In the genomic region with DNA sequence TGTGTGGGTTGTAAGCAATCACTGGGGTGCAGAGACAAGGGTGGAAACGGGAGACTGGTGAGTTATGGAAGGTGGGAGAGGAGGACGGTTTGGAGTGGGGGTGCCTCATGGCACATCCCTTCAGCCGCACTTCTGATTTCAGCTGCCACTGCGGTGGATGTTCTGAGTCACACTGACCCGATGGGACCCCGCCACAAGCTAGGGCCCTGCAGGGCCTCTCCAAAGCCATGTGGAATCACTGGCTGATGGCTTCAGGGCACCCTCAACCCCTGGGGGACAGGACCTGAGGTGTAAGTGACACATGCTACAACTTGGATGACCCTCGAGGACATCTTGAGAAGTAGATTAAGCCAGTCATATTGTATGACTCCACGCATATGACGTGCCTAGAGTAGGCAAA, we compare ENCODE assay signal across 22 cellular contexts. TPM values are rescaled to one million over a fixed set of nuclear protein-coding genes. Genes with fewer than 3 reads are reported as not detected.
"Had no signal": no experiment of that assay in that cellular context is flagged by ENCODE, and none has a peak within 500 bp of the region (broad histone marks: within the 10 kb centered on the region; RNA-seq: fewer than 3 reads in every experiment).

No MANE protein-coding gene starts in this region.

- ATAC-seq: gastrocnemius medialis; naive thymus-derived CD4-positive, alpha-beta T cell; stimulated activated naive CD8-positive, alpha-beta T cell treated with anti-CD3 and anti-CD28 coated beads, Interleukin-15, amount 100 ng/mL, for 72 hours; WTC11 had no signal

- H3K4me3 ChIP-seq: adrenal gland, ascending aorta, colonic mucosa, dorsolateral prefrontal cortex, esophagus squamous epithelium, gastrocnemius medialis, left ventricle myocardium inferior, ovary, transverse colon, uterus had no signal

- H3K27ac Mint-ChIP-seq: activated naive CD8-positive, alpha-beta T cell; WTC11 had no signal

- H3K36me3 ChIP-seq: colonic mucosa, ovary, uterus had no signal

- DNase-seq: activated gamma-delta T cell treated with Interleukin-2 at 50 U/mL for 16 hours; adrenal gland; colonic mucosa; dorsolateral prefrontal cortex; esophagus squamous epithelium; gastrocnemius medialis; head of caudate nucleus; hypothalamus; left ventricle myocardium inferior; naive thymus-derived CD4-positive, alpha-beta T cell; ovary; right cardiac atrium; stimulated activated CD4-positive, alpha-beta T cell treated with anti-CD3 and anti-CD28 coated beads, Interleukin-4, amount 100 ng/mL, for 24 hours; stimulated activated naive CD8-positive, alpha-beta T cell treated with anti-CD3 and anti-CD28 coated beads, Interleukin-15, amount 100 ng/mL, for 72 hours; T1000; transverse colon; uterus had no signal

- H3K27ac ChIP-seq: adrenal gland, ascending aorta, colonic mucosa, dorsolateral prefrontal cortex, esophagus squamous epithelium, gastrocnemius medialis, left ventricle myocardium inferior, neutrophil, ovary, transverse colon, uterus had no signal

- H3K27me3 Mint-ChIP-seq: activated naive CD8-positive, alpha-beta T cell; naive thymus-derived CD4-positive, alpha-beta T cell; stimulated activated naive CD8-positive, alpha-beta T cell treated with anti-CD3 and anti-CD28 coated beads, Interleukin-15, amount 100 ng/mL, for 72 hours had no signal

- H3K9me3 ChIP-seq: adrenal gland, ascending aorta, colonic mucosa, esophagus squamous epithelium, gastrocnemius medialis, left ventricle myocardium inferior, neutrophil, ovary, transverse colon, uterus had no signal

- H3K9me3 Mint-ChIP-seq: activated T-helper 1 cell treated with anti-CD3 and anti-CD28 coated beads, Interleukin-12 subunit alpha, Interleukin-12 subunit beta, Interleukin-2, Interleukin-4 antibody, amounts not matched to agents 30 ng/mL and 10 ng/mL and 1 ng/mL, durations not matched to agents 14 hours and 24 hours and 36 hours; naive thymus-derived CD4-positive, alpha-beta T cell; stimulated activated naive CD8-positive, alpha-beta T cell treated with anti-CD3 and anti-CD28 coated beads, Interleukin-15, amount 100 ng/mL, for 72 hours; WTC11 had no signal

- H3K27me3 ChIP-seq: adrenal gland, ascending aorta, colonic mucosa, dorsolateral prefrontal cortex, esophagus squamous epithelium, gastrocnemius medialis, neutrophil, ovary, transverse colon, uterus had no signal

- H3K4me3 Mint-ChIP-seq: activated naive CD8-positive, alpha-beta T cell; activated T-helper 1 cell treated with anti-CD3 and anti-CD28 coated beads, Interleukin-12 subunit alpha, Interleukin-12 subunit beta, Interleukin-2, Interleukin-4 antibody, amounts not matched to agents 30 ng/mL and 10 ng/mL and 1 ng/mL, durations not matched to agents 14 hours and 24 hours and 36 hours; naive thymus-derived CD4-positive, alpha-beta T cell; stimulated activated naive CD8-positive, alpha-beta T cell treated with anti-CD3 and anti-CD28 coated beads, Interleukin-15, amount 100 ng/mL, for 72 hours; WTC11 had no signal

- H3K4me1 Mint-ChIP-seq: WTC11 had no signal

- H3K4me1 ChIP-seq: adrenal gland, ascending aorta, colonic mucosa, esophagus squamous epithelium, gastrocnemius medialis, transverse colon, uterus had no signal

RNA-seq across cellular contexts. Expression of a gene that starts 53.7 kb away (rescaled TPM):
- total RNA-seq: ascending aorta had no signal
